8 cellular contexts compared by ENCODE assay signal in the genomic region with DNA sequence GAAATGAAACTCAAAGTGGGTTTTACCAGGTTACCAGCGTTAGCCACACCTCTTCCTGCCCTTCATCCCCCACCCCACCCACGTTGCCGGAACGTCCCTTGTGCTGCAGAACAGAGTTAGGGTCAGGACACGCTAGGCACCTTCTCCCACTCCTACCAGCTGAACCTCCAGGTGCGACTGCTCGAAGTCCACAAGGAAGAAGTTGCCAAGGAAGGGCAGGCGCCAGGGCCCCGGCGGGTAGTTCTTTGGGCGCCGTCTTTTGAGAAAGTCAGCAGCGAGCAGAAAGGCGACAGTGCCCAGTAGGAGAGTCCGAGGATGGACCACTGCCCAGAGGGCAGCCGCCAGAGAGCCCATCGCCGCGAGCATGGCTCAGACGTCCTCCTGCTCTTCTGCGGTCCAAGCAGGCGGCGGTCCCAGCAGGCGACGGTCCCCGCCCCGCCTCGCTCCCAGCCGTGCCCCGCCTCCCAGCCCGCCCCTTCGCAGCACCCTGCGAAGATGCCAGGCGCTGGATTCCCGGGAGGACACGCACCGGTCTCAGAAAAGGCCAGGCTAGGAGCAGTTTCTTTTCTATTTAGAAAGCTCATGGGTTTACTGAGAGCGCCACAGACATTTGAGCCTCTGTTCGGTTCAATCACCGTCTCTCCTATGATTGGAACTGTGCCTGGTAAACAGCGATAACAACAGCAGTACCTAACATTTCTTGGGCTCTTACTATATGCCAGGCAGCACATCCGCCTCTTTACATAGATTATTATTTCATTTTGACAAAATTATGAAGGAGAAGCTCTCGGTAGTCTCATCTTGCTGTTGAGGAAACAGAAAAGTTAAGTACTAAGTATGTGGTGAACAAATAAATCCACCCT. TPM values are rescaled to one million over a fixed set of nuclear protein-coding genes. Genes with fewer than 3 reads are reported as not detected.
DNase-seq lines count a peak whose midpoint lies in the region; ATAC-seq lines count a peak whose summit lies in the region.

A gene with protein sequence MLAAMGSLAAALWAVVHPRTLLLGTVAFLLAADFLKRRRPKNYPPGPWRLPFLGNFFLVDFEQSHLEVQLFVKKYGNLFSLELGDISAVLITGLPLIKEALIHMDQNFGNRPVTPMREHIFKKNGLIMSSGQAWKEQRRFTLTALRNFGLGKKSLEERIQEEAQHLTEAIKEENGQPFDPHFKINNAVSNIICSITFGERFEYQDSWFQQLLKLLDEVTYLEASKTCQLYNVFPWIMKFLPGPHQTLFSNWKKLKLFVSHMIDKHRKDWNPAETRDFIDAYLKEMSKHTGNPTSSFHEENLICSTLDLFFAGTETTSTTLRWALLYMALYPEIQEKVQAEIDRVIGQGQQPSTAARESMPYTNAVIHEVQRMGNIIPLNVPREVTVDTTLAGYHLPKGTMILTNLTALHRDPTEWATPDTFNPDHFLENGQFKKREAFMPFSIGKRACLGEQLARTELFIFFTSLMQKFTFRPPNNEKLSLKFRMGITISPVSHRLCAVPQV (minus strand): TSS at position 393 of the 863 bp plus-strand sequence. CDS start 27 bp downstream, at position 366.

- intact Hi-C loops in left ventricle myocardium superior (cut with micrococcal nuclease) (no loop called here), posterior vena cava (cut with DNase I) (no loop called here)

- H3K27me3 Mint-ChIP-seq in activated naive CD8-positive, alpha-beta T cell, result peaks cover 6% of the 10 kb centered on the region

- peaks cover 12% of the 10 kb centered on the region for H3K9me3 Mint-ChIP-seq in activated naive CD8-positive, alpha-beta T cell (ENCODE audit: low read depth)

- H3K4me1 Mint-ChIP-seq in activated naive CD8-positive, alpha-beta T cell (ENCODE audit: low read depth), result peaks cover 18% of the 10 kb centered on the region

- peak within 1 kb of the TSS; percentile 58 for H3K27ac Mint-ChIP-seq in activated naive CD8-positive, alpha-beta T cell

- H3K4me3 Mint-ChIP-seq in activated naive CD8-positive, alpha-beta T cell, result peak within 1 kb of the TSS; percentile 90

- H3K36me3 Mint-ChIP-seq in activated naive CD8-positive, alpha-beta T cell, result peaks cover 17% of the 10 kb centered on the region

- DNase-seq in NCI-H1417 (lab: John Stamatoyannopoulos, UW) (peak; percentile 28 to 77 (median 71)), NCI-H1417 treated with DMSO at 0.1 percent for 48 hours (lab: John Stamatoyannopoulos, UW) (no peak), RPMI7951 (ENCODE audit: low read depth) (peak; percentile 55), left ventricle myocardium superior (peak; percentile 82), posterior vena cava (ENCODE audit: low spot score) (peak; percentile 78)

- peak; percentile 80 for ATAC-seq in HG03196 (IDR thresholded peaks at IDR 0.05; ENCODE audit: unreplicated experiment)
- peak; percentile 99 for ATAC-seq in left ventricle myocardium superior
- ATAC-seq in GM18858 (IDR thresholded peaks at IDR 0.05; ENCODE audit: unreplicated experiment), result no peak

RNA-seq across cellular contexts. Expression of the gene that starts here (rescaled TPM):
- 0.72 and 1.2 TPM in 2 replicates for total RNA-seq in RPMI7951 (2014; rRNA removed; shearing (Covaris generic))
- total RNA-seq in left ventricle myocardium superior (69.2 TPM), posterior vena cava (not detected)

Comparison
In these comparisons a context has a peak if more than half of its experiments do, and no peak if none do; other contexts are left out.
1. RNA of the gene that starts here (total RNA-seq): 69.2 TPM in left ventricle myocardium superior (single experiment); 0.72 to 1.2 TPM in RPMI7951 and not detected in posterior vena cava; every median in the first group is over 10 times any median in the second.
2. Peak in DNase-seq in posterior vena cava; RNA of the gene not detected or under 1 TPM.